Comparison of ENCODE assay signal across 1 cellular context in the genomic region with DNA sequence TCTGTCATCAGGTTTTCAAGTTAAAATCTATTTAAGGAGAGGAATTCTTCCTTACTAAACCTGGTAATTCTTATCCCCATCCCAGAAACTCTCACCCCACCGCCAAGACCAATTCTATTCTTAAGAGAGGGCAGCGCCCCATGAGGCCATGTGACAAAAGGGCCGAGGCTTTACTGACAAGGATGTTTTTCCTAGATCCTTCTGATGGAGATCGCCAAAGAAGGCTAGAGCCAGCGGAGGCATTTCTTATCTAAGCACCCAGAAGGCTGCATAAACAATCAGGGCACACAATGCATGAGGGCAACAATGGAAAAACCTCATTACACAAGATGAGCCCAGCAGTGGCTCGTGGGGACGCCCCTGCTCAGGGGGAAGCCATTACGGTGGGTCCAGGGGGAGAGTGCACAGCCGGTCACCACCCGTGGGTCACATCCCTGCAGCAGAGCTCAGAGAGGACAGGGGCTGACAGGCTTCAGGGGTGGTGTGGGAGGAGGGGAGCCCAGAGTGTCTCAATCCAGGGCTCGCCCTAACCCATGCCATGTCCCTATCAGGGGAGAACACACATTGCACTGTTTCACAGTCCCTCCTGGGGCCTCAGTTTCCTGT.
TF ChIP-seq lines count a peak whose summit lies in the region.

No MANE protein-coding gene starts in this region.

TF ChIP-seq in endothelial cell of umbilical vein, 7 proteins besides CTCF, POLR2A, EP300 and RAD21:
- peak; percentile 60 for TF ChIP-seq GATA2 (IDR thresholded peaks at IDR 0.05; ENCODE audit: insufficient read depth, insufficient read length, low read depth, low read length)
- TF ChIP-seq FOS (IDR thresholded peaks at IDR 0.05; ENCODE audit: borderline replicate concordance, insufficient read depth, low read length) = no peak
